Comparison of ENCODE assay signal across 21 cellular contexts in genomic region chr13:110186221-110186838, GRCh38.
DNase-seq lines count a peak whose midpoint lies in the region; ATAC-seq and TF ChIP-seq lines count a peak whose summit lies in the region.
"Had no signal": no experiment of that assay in that cellular context is flagged by ENCODE, and none has a peak within 500 bp of the region (broad histone marks: within the 10 kb centered on the region; RNA-seq: fewer than 3 reads in every experiment).

No MANE protein-coding gene starts in this region.

- H2AFZ ChIP-seq in neuronal stem cell (ENCODE audit: low read length) = no peak overlapping the region

- no peak overlapping the region for H3K4ac ChIP-seq in neuronal stem cell (ENCODE audit: low read length)

- H3K27ac ChIP-seq in cardiac muscle cell (peak overlapping the region; percentile 90), right atrium auricular region (no peak overlapping the region), neuronal stem cell (replicated peaks; ENCODE audit: low read length) (no peak overlapping the region), upper lobe of right lung (no peak overlapping the region)
- H3K27ac ChIP-seq: 22Rv1 had no signal

- H3K27me3 ChIP-seq in cardiac muscle cell = no peaks in the 10 kb centered on the region
- no peaks in the 10 kb centered on the region for H3K27me3 ChIP-seq in right atrium auricular region
- no peaks in the 10 kb centered on the region for H3K27me3 ChIP-seq in neuronal stem cell (ENCODE audit: control insufficient read depth in 3 of 3, insufficient read depth in 3 of 3, low read depth in 1 of 3, low read length in 3 of 3)
- no peaks in the 10 kb centered on the region for H3K27me3 ChIP-seq in upper lobe of right lung

- DNase-seq in cardiac muscle cell (ENCODE audit: low read depth in 1 of 2, low spot score in 1 of 2) (no peak), right atrium auricular region (ENCODE audit: low spot score) (no peak), fibroblast of villous mesenchyme (ENCODE audit: low read depth) (peak; percentile 46), neuronal stem cell (ENCODE audit: low spot score) (no peak), upper lobe of right lung (peak; percentile 30), dedifferentiated amniotic fluid mesenchymal stem cell (ENCODE audit: extremely low spot score) (no peak)
- no peak for DNase-seq in activated CD4-positive, alpha-beta T cell treated with anti-CD3 and anti-CD28 coated beads, Interleukin-2, amount 10 ng/mL, durations not matched to agents 24 days and 14 days
- DNase-seq: DMS153; GF-D8; GOT3; KBM-7; NCI-H1105; NCI-H2081; NCI-H2171 treated with DMSO at 0.1 percent for 48 hours; NCI-H446 treated with DMSO at 0.1 percent for 48 hours; NCI-H69; NK-92 treated with Interleukin-12 subunit alpha and Interleukin-12 subunit beta, amount 100 ng/mL, for 24 hours had no signal

- no peaks in the 10 kb centered on the region for H3K36me3 Mint-ChIP-seq in activated CD4-positive, alpha-beta T cell treated with anti-CD3 and anti-CD28 coated beads, Interleukin-2, amount 10 ng/mL, durations not matched to agents 24 days and 14 days (ENCODE audit: low read depth)

- H3K79me1 ChIP-seq in neuronal stem cell (ENCODE audit: low read depth, low read length) = peaks cover 2% of the 10 kb centered on the region

- H3K9ac ChIP-seq in neuronal stem cell (ENCODE audit: low read depth, low read length, poor library complexity) = no peak overlapping the region

- H2BK12ac ChIP-seq in neuronal stem cell (ENCODE audit: low read length) = no peak overlapping the region

- H4K91ac ChIP-seq in neuronal stem cell (ENCODE audit: low read depth, low read length, poor library complexity) = no peak overlapping the region

- H3K4me3 ChIP-seq in cardiac muscle cell (no peak overlapping the region), right atrium auricular region (no peak overlapping the region), fibroblast of villous mesenchyme (ENCODE audit: low read depth, low read length) (no peak overlapping the region), neuronal stem cell (ENCODE audit: low read length in 2 of 2) (no peak overlapping the region), upper lobe of right lung (no peak overlapping the region)

- H2BK120ac ChIP-seq in neuronal stem cell (ENCODE audit: low read depth, low read length) = no peak overlapping the region

- ATAC-seq in upper lobe of right lung (peak; percentile 46), GM19463 (IDR thresholded peaks at IDR 0.05; ENCODE audit: unreplicated experiment) (no peak)
- ATAC-seq: HCT116, Right ventricle myocardium inferior had no signal

- H3K4me1 ChIP-seq in cardiac muscle cell (ENCODE audit: low read depth) = peaks cover 28% of the 10 kb centered on the region
- H3K4me1 ChIP-seq in right atrium auricular region = peaks cover 0 to 18% of the 10 kb centered on the region in 2 donors
- peaks cover 0 to 1% of the 10 kb centered on the region in 2 donors for H3K4me1 ChIP-seq in neuronal stem cell (ENCODE audit: control insufficient read depth in 2 of 2, insufficient read depth in 1 of 2, low read depth in 1 of 2, low read length in 2 of 2)
- H3K4me1 ChIP-seq in upper lobe of right lung = no peaks in the 10 kb centered on the region

- H3K36me3 ChIP-seq in cardiac muscle cell (peaks cover 7% of the 10 kb centered on the region), right atrium auricular region (peaks cover 100% of the 10 kb centered on the region), neuronal stem cell (replicated peaks in 1 of 2; ENCODE audit: control insufficient read depth in 2 of 2, insufficient read depth in 2 of 2, low read length in 2 of 2) (peaks cover 24 to 91% of the 10 kb centered on the region in 2 donors), upper lobe of right lung (peaks cover 61% of the 10 kb centered on the region)

- intact Hi-C loops in upper lobe of right lung (cut with DNase I) = no loop called here
- intact Hi-C loops in activated CD4-positive, alpha-beta T cell treated with anti-CD3 and anti-CD28 coated beads, Interleukin-2, amount 10 ng/mL, durations not matched to agents 24 days and 14 days (cut with micrococcal nuclease) = no loop called here

- no peak overlapping the region for H3K4me3 Mint-ChIP-seq in activated CD4-positive, alpha-beta T cell treated with anti-CD3 and anti-CD28 coated beads, Interleukin-2, amount 10 ng/mL, durations not matched to agents 24 days and 14 days

- H4K8ac ChIP-seq in neuronal stem cell (ENCODE audit: low read depth, low read length) = no peak overlapping the region

- H2BK5ac ChIP-seq in neuronal stem cell (ENCODE audit: low read length) = peak overlapping the region; percentile 8

- H3K4me1 Mint-ChIP-seq in activated CD4-positive, alpha-beta T cell treated with anti-CD3 and anti-CD28 coated beads, Interleukin-2, amount 10 ng/mL, durations not matched to agents 24 days and 14 days = no peaks in the 10 kb centered on the region

- no peak overlapping the region for H2BK15ac ChIP-seq in neuronal stem cell (ENCODE audit: low read length)

- H3K27me3 Mint-ChIP-seq in activated CD4-positive, alpha-beta T cell treated with anti-CD3 and anti-CD28 coated beads, Interleukin-2, amount 10 ng/mL, durations not matched to agents 24 days and 14 days = peaks cover 2% of the 10 kb centered on the region

- H3K18ac ChIP-seq in neuronal stem cell (ENCODE audit: low read length) = no peak overlapping the region

- no peaks in the 10 kb centered on the region for H3K9me3 Mint-ChIP-seq in activated CD4-positive, alpha-beta T cell treated with anti-CD3 and anti-CD28 coated beads, Interleukin-2, amount 10 ng/mL, durations not matched to agents 24 days and 14 days

- H3K27ac Mint-ChIP-seq in activated CD4-positive, alpha-beta T cell treated with anti-CD3 and anti-CD28 coated beads, Interleukin-2, amount 10 ng/mL, durations not matched to agents 24 days and 14 days = no peak overlapping the region

- H3K9me3 ChIP-seq in cardiac muscle cell (ENCODE audit: low read depth) = no peaks in the 10 kb centered on the region
- no peaks in the 10 kb centered on the region for H3K9me3 ChIP-seq in right atrium auricular region
- H3K9me3 ChIP-seq in neuronal stem cell (replicated peaks in 1 of 2; ENCODE audit: control insufficient read depth in 2 of 2, insufficient read depth in 1 of 2, low read depth in 1 of 2, low read length in 2 of 2) = no peaks in the 10 kb centered on the region
- H3K9me3 ChIP-seq in upper lobe of right lung = no peaks in the 10 kb centered on the region

- H3K23ac ChIP-seq in neuronal stem cell (ENCODE audit: low read depth, low read length, poor library complexity) = no peak overlapping the region

- no peak overlapping the region for H3K4me2 ChIP-seq in neuronal stem cell (ENCODE audit: insufficient read depth, low read length, poor library complexity, severe bottlenecking)

- TF ChIP-seq CTCF in cardiac muscle cell (IDR thresholded peaks at IDR 0.05; ENCODE audit: low read depth, low read length) = no peak
- no peak for TF ChIP-seq CTCF in right atrium auricular region (IDR thresholded peaks at IDR 0.05)
- TF ChIP-seq CTCF in fibroblast of villous mesenchyme (IDR thresholded peaks at IDR 0.05; ENCODE audit: insufficient read depth, low read depth, low read length) = no peak
- no peak for TF ChIP-seq CTCF in upper lobe of right lung (IDR thresholded peaks at IDR 0.05)

- no CpG with 5 or more reads among the region's 10 CpGs for WGBS in neuronal stem cell (ENCODE audit: extremely low coverage in 2 of 2, insufficient read length in 2 of 2, insufficient replicate concordance in 1 of 2), 2 donors

- no peak overlapping the region for H3K14ac ChIP-seq in neuronal stem cell (ENCODE audit: low read length)

- no peak overlapping the region for H2AK5ac ChIP-seq in neuronal stem cell (ENCODE audit: low read depth, low read length)

Comparison
In these comparisons a context has a peak if more than half of its experiments do, and no peak if none do; other contexts are left out.
1. DNase-seq: peak in fibroblast of villous mesenchyme (single experiment) and upper lobe of right lung (single experiment); none in cardiac muscle cell (0 of 2), right atrium auricular region (single experiment), neuronal stem cell (single experiment), dedifferentiated amniotic fluid mesenchymal stem cell (single experiment) and activated CD4-positive, alpha-beta T cell treated with anti-CD3 and anti-CD28 coated beads, Interleukin-2, amount 10 ng/mL, durations not matched to agents 24 days and 14 days (single experiment).